14 cellular contexts compared by ENCODE assay signal in the genomic region with DNA sequence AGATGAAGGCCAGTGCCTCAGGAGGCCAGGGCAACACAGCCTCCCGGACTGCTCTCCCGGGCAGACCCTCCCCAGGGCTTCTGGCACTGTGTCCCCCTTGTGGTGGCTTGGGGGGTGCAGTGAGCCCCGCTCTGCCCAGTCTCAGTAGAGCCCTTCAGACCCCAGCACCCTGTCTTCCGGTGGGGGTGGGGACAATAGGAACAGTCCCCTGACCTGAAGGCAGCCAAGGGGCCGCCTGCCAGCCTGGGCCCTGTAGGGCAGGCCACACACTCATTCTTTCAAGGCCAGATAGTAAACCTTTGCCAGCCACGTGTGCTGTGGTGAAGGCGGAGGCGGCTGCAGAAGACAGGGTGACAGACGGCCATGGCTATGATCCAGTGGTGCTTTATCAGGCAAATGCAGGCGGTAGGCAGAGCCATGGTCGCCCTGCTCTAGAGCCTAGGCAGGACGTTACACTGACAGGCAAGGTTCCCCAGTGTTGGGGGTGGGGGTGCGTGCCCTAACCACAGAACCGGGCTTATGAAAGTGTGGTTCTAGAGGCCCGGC. TPM values are rescaled to one million over a fixed set of nuclear protein-coding genes. Genes with fewer than 3 reads are reported as not detected.
A peak's percentile ranks its signal among the peaks of the same experiment; 100 is the strongest.
DNase-seq lines count a peak whose midpoint lies in the region; ATAC-seq and TF ChIP-seq lines count a peak whose summit lies in the region.
"Had no signal": no experiment of that assay in that cellular context is flagged by ENCODE, and none has a peak within 500 bp of the region (broad histone marks: within the 10 kb centered on the region; RNA-seq: fewer than 3 reads in every experiment).

No MANE protein-coding gene starts in this region.

- intact Hi-C loops in right cardiac atrium (cut with DNase I): no loop called here
- intact Hi-C loops in upper lobe of right lung (cut with DNase I): no loop called here

- H3K79me2 ChIP-seq in SK-N-SH (ENCODE audit: insufficient read depth): peaks cover 6% of the 10 kb centered on the region; the same call in 1 of the 2 replicates

- H3K9me3 ChIP-seq in SK-N-SH (no peaks in the 10 kb centered on the region), right cardiac atrium (ENCODE audit: control insufficient read depth, low read length) (no peaks in the 10 kb centered on the region), upper lobe of right lung (no peaks in the 10 kb centered on the region)
- H3K9me3 ChIP-seq: A549 had no signal

- no peak for TF ChIP-seq RAD21 in SK-N-SH (IDR thresholded peaks at IDR 0.05; ENCODE audit: low read length)

- no peaks in the 10 kb centered on the region for H3K4me1 Mint-ChIP-seq in T-cell
- H3K4me1 Mint-ChIP-seq: activated CD4-positive, alpha-beta T cell treated with anti-CD3 and anti-CD28 coated beads for 36 hours; natural killer cell had no signal

- POLR2A ChIA-PET in SK-N-SH (lab: Yijun Ruan, JAX): no interaction called here
- POLR2A ChIA-PET in T-cell (lab: Charles Lee): no interaction called here

- DNase-seq in SK-N-SH (peak; percentile 58), brain microvascular endothelial cell (no peak), right cardiac atrium (peak; percentile 51 to 83 (median 80)), upper lobe of right lung (no peak), T-cell (no peak)
- DNase-seq: activated CD4-positive, alpha-beta T cell treated with anti-CD3 and anti-CD28 coated beads for 36 hours; natural killer cell; NCI-H2081 treated with DMSO at 0.1 percent for 48 hours; trophoblast cell had no signal

- H3K27me3 Mint-ChIP-seq in T-cell: no peaks in the 10 kb centered on the region
- H3K27me3 Mint-ChIP-seq: activated CD4-positive, alpha-beta T cell treated with anti-CD3 and anti-CD28 coated beads for 36 hours had no signal

- no peak overlapping the region for H3K9ac ChIP-seq in SK-N-SH

- H3K27me3 ChIP-seq in SK-N-SH (ENCODE audit: insufficient read depth) (no peaks in the 10 kb centered on the region), brain microvascular endothelial cell (replicated peaks) (no peaks in the 10 kb centered on the region), right cardiac atrium (ENCODE audit: control insufficient read depth, insufficient read depth) (no peaks in the 10 kb centered on the region), upper lobe of right lung (no peaks in the 10 kb centered on the region)

- H3K4me3 Mint-ChIP-seq in T-cell: no peak overlapping the region
- H3K4me3 Mint-ChIP-seq: activated CD4-positive, alpha-beta T cell treated with anti-CD3 and anti-CD28 coated beads for 36 hours; natural killer cell had no signal

- no peak overlapping the region for H3K27ac Mint-ChIP-seq in T-cell
- H3K27ac Mint-ChIP-seq: activated CD4-positive, alpha-beta T cell treated with anti-CD3 and anti-CD28 coated beads for 36 hours; natural killer cell had no signal

- CTCF ChIA-PET in SK-N-SH (lab: Yijun Ruan, JAX): no interaction called here
- CTCF ChIA-PET in T-cell (lab: Charles Lee): no interaction called here

- H4K20me1 ChIP-seq in SK-N-SH (ENCODE audit: insufficient read depth): no peaks in the 10 kb centered on the region

- no peaks in the 10 kb centered on the region for H3F3A ChIP-seq in SK-N-SH (replicated peaks; ENCODE audit: insufficient read depth)

- in situ Hi-C loops in brain microvascular endothelial cell (cut with HindIII; ENCODE audit: low pct_ligation_motif_present, low sequenced_read_pairs): no loop called here

- H3K4me2 ChIP-seq in SK-N-SH: no peak overlapping the region
- H3K4me2 ChIP-seq: A549 had no signal

- H3K36me3 ChIP-seq in SK-N-SH (replicated peaks in 1 of 2; ENCODE audit: control insufficient read depth in 1 of 2, insufficient read depth in 2 of 2, low read length in 1 of 2): peaks cover 9 to 62% of the 10 kb centered on the region in 2 experiments
- peaks cover 14% of the 10 kb centered on the region for H3K36me3 ChIP-seq in brain microvascular endothelial cell (replicated peaks)
- H3K36me3 ChIP-seq in upper lobe of right lung: peaks cover 57% of the 10 kb centered on the region

- TF ChIP-seq EP300 in SK-N-SH (IDR thresholded peaks at IDR 0.05; ENCODE audit: borderline replicate concordance in 1 of 2, low read depth in 1 of 2, low read length in 1 of 2): no peak

- H3K4me1 ChIP-seq in SK-N-SH (ENCODE audit: control insufficient read depth in 1 of 2, insufficient read depth in 2 of 2, low read depth in 1 of 2, low read length in 1 of 2) (no peaks in the 10 kb centered on the region), right cardiac atrium (ENCODE audit: control insufficient read depth, insufficient read depth, low read length) (no peaks in the 10 kb centered on the region), upper lobe of right lung (no peaks in the 10 kb centered on the region)
- H3K4me1 ChIP-seq: A549 had no signal

- H2AFZ ChIP-seq in SK-N-SH (ENCODE audit: low read depth): no peak overlapping the region

- no peaks in the 10 kb centered on the region for H3K9me2 ChIP-seq in SK-N-SH

- ATAC-seq in SK-N-SH treated with all-trans-retinoic acid at 6 μM for 48 hours (no peak; the same call in 2 of the 3 replicates), right cardiac atrium (peak; percentile 56 to 73), upper lobe of right lung (no peak), HG02885 (IDR thresholded peaks at IDR 0.05; ENCODE audit: poor library complexity, unreplicated experiment) (no peak), HG02981 (IDR thresholded peaks at IDR 0.05; ENCODE audit: unreplicated experiment) (no peak), T-cell (replicated peaks in 1 of 4) (no peak)
- ATAC-seq: activated CD4-positive, alpha-beta T cell treated with anti-CD3 and anti-CD28 coated beads for 36 hours had no signal

- 0 out of 2 replicates have a peak, but pooled peaks have one; percentile 22 for TF ChIP-seq CTCF in SK-N-SH (IDR thresholded peaks at IDR 0.05)
- TF ChIP-seq CTCF in brain microvascular endothelial cell (IDR thresholded peaks at IDR 0.05; ENCODE audit: low read depth, low read length, missing control alignments): peak; percentile 35
- peak; percentile 16 for TF ChIP-seq CTCF in upper lobe of right lung (IDR thresholded peaks at IDR 0.05)

- H3K27ac ChIP-seq in SK-N-SH (ENCODE audit: low read depth in 2 of 2, low read length in 1 of 2): no peak overlapping the region
- H3K27ac ChIP-seq in brain microvascular endothelial cell: no peak overlapping the region
- no peak overlapping the region for H3K27ac ChIP-seq in right cardiac atrium (ENCODE audit: low read length)
- no peak overlapping the region for H3K27ac ChIP-seq in upper lobe of right lung
- H3K27ac ChIP-seq: A549, SK-N-MC had no signal

- no peak overlapping the region for H3K4me3 ChIP-seq in SK-N-SH (ENCODE audit: low read depth in 2 of 2, low read length in 1 of 2)
- no peak overlapping the region for H3K4me3 ChIP-seq in brain microvascular endothelial cell (ENCODE audit: low read depth, low read length)
- no peak overlapping the region for H3K4me3 ChIP-seq in right cardiac atrium (ENCODE audit: low read length)
- no peak overlapping the region for H3K4me3 ChIP-seq in upper lobe of right lung
- H3K4me3 ChIP-seq: A549, SK-N-MC had no signal

- peaks cover 21% of the 10 kb centered on the region for H3K36me3 Mint-ChIP-seq in T-cell
- H3K36me3 Mint-ChIP-seq: natural killer cell had no signal

- WGBS in SK-N-SH (ENCODE audit: low lambda C conversion rate): 97% methylated on average over 10 of the region's 15 CpGs
- WGBS in right cardiac atrium: 66% methylated on average over 15 of the region's 15 CpGs

- no peaks in the 10 kb centered on the region for H3K9me3 Mint-ChIP-seq in T-cell
- H3K9me3 Mint-ChIP-seq: natural killer cell had no signal

TF ChIP-seq in SK-N-SH, 30 proteins besides CTCF, POLR2A, EP300 and RAD21 (continues in another document):
- TF ChIP-seq, protein P1, sequence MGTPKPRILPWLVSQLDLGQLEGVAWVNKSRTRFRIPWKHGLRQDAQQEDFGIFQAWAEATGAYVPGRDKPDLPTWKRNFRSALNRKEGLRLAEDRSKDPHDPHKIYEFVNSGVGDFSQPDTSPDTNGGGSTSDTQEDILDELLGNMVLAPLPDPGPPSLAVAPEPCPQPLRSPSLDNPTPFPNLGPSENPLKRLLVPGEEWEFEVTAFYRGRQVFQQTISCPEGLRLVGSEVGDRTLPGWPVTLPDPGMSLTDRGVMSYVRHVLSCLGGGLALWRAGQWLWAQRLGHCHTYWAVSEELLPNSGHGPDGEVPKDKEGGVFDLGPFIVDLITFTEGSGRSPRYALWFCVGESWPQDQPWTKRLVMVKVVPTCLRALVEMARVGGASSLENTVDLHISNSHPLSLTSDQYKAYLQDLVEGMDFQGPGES (IDR thresholded peaks at IDR 0.05; ENCODE audit: low read depth, low read length): no peak
- no peak for TF ChIP-seq SMC3 (IDR thresholded peaks at IDR 0.05; ENCODE audit: low read depth, low read length)
- no peak for TF ChIP-seq ELF1 (IDR thresholded peaks at IDR 0.05)

TF ChIP-seq in SK-N-SH treated with all-trans-retinoic acid at 6 μM for 48 hours, 23 proteins besides CTCF, POLR2A, EP300 and RAD21 (continues in another document):
- TF ChIP-seq ISL1 (CRISPR knock-in tag; IDR thresholded peaks at IDR 0.05): no peak
- no peak for TF ChIP-seq ZFP30 (CRISPR knock-in tag; IDR thresholded peaks at IDR 0.05)
- no peak for TF ChIP-seq RARB (CRISPR knock-in tag; IDR thresholded peaks at IDR 0.05)

RNA-seq across cellular contexts. Expression of a gene that starts 15.0 kb away (rescaled TPM):
- polyA plus RNA-seq in SK-N-SH (2012; rRNA removed): 82.1 and 85.3 TPM in 2 replicates
- polyA plus RNA-seq in SK-N-SH (2012; cell fraction: cytosol; rRNA removed): 71.0 and 86.0 TPM in 2 replicates
- polyA plus RNA-seq in SK-N-SH (2012; cell fraction: nucleus; rRNA removed): 71.2 and 81.9 TPM in 2 replicates
- total RNA-seq in right cardiac atrium: 10 to 100 TPM; 42.0 to 61.0 (median 52.4) TPM
- polyA plus RNA-seq in right cardiac atrium: 66.8 TPM
- total RNA-seq in upper lobe of right lung: 61.3 TPM
- total RNA-seq in T-cell: 10 to 100 TPM in 4 of 5 donors, 1 to 10 TPM in 1; 8.8 to 22.8 (median 22.1) TPM

RNA-seq across cellular contexts. Expression of a gene that starts 15.3 kb away (rescaled TPM):
- polyA plus RNA-seq in SK-N-SH (2012; rRNA removed) (10.7 and 11.7 TPM in 2 replicates), right cardiac atrium (2.2 TPM)
- 5.0 and 8.3 TPM in 2 replicates for polyA plus RNA-seq in SK-N-SH (2012; cell fraction: cytosol; rRNA removed)
- 33.8 and 34.4 TPM in 2 replicates for polyA plus RNA-seq in SK-N-SH (2012; cell fraction: nucleus; rRNA removed)
- total RNA-seq in right cardiac atrium (1 to 10 TPM; 2.1 to 5.6 (median 2.4) TPM), upper lobe of right lung (5.6 TPM), T-cell (10 to 100 TPM in 3 of 5 donors, 1 to 10 TPM in 2; 7.4 to 15.1 (median 12.9) TPM)

Comparison
In these comparisons a context has a peak if more than half of its experiments do, and no peak if none do; other contexts are left out.
1. DNase-seq: peak in SK-N-SH (single experiment) and right cardiac atrium (3 of 3); none in brain microvascular endothelial cell (single experiment), upper lobe of right lung (single experiment) and T-cell (0 of 34).
2. ATAC-seq: peak in right cardiac atrium (2 of 2); none in SK-N-SH treated with all-trans-retinoic acid at 6 μM for 48 hours (single experiment), upper lobe of right lung (single experiment), HG02885 (single experiment), HG02981 (single experiment) and T-cell (0 of 4).
3. Peak in every context shown above with its lines, with median percentiles within 50 percentile points of each other: CTCF ChIP-seq.